ENCODE assay signal across 8 cellular contexts in the genomic region with DNA sequence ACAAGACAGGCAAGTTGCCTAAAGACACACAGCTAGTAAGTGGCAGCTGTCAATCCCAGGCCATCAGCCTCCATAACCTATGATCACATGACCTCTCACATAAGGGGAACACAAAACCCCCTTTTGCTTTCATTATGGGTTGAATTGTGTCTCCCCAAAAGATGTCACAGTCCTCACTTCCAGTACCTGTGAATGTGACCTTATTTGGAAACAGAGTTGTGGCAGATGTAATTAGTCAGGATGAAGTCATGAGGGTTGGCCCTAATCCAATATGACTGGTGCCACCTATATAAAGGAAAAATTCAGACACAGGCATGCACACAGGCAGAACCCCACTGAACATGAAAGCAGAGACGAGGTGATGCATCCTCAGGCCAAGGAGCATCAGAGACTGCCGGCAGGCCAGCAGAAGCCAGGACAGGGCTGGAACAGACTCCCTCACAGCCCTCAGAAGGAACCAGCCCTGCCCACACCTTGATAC. TPM values are rescaled to one million over a fixed set of nuclear protein-coding genes. Genes with fewer than 3 reads are reported as not detected.
A peak's percentile ranks its signal among the peaks of the same experiment; 100 is the strongest.
DNase-seq lines count a peak whose midpoint lies in the region; ATAC-seq and TF ChIP-seq lines count a peak whose summit lies in the region.

No MANE protein-coding gene starts in this region.

- intact Hi-C loops in CD14-positive monocyte (cut with micrococcal nuclease) (loop anchor here (5.0 to 10.0 kb wide), 4 partner anchors 33 to 119 kb away; partner anchors contain the start of gene GFOD1 (in 2 of the 2)), dorsolateral prefrontal cortex (cut with DNase I) (loop anchor here in 1 of 2 donors (2.0 to 10.0 kb wide), 5 partner anchors 33 to 161 kb away; partner anchors contain the start of genes GFOD1, NOL7 and SIRT5), uterus (cut with DNase I; ENCODE audit: low total_unique reads) (no loop called here)

- peaks cover 0 to 2% (median 2%) of the 10 kb centered on the region in 3 donors for H3K27me3 Mint-ChIP-seq in CD14-positive monocyte (ENCODE audit: low read depth in 3 of 3)

- ATAC-seq in HG03442 (IDR thresholded peaks at IDR 0.05; ENCODE audit: unreplicated experiment) (peak; percentile 28), HG03095 (IDR thresholded peaks at IDR 0.05; ENCODE audit: unreplicated experiment) (no peak), GM19351 (IDR thresholded peaks at IDR 0.05; ENCODE audit: unreplicated experiment) (no peak)

- H3K9me3 Mint-ChIP-seq in CD14-positive monocyte: peaks cover 0 to 5% (median 0%) of the 10 kb centered on the region in 7 donors

- H3K4me3 Mint-ChIP-seq in CD14-positive monocyte: peak overlapping the region; percentile 61 to 72

- H3K36me3 Mint-ChIP-seq in CD14-positive monocyte: peaks cover 23% of the 10 kb centered on the region in 2 donors

- H3K4me3 ChIP-seq in dorsolateral prefrontal cortex: peak overlapping the region in 17 of 59 donors; percentile 5 to 42 (median 28)
- H3K4me3 ChIP-seq in uterus: no peak overlapping the region

- no peaks in the 10 kb centered on the region for H3K36me3 ChIP-seq in uterus

- H3K4me1 ChIP-seq in uterus: no peaks in the 10 kb centered on the region

- H3K27ac ChIP-seq in dorsolateral prefrontal cortex (peak overlapping the region in 54 of 59 donors; percentile 45 to 96 (median 74)), uterus (no peak overlapping the region)

- H3K9me3 ChIP-seq in uterus: no peaks in the 10 kb centered on the region

- H3K27me3 ChIP-seq in dorsolateral prefrontal cortex (no peaks in the 10 kb centered on the region), uterus (no peaks in the 10 kb centered on the region)

- no peak for TF ChIP-seq POLR2A in uterus (IDR thresholded peaks at IDR 0.05)

- DNase-seq in CD14-positive monocyte (ENCODE audit: low spot score): no peak
- DNase-seq in T follicular helper cell (ENCODE audit: low read depth): peak; percentile 20
- no peak for DNase-seq in dorsolateral prefrontal cortex
- peak; percentile 18 to 28 (median 26) for DNase-seq in stimulated activated CD4-positive, alpha-beta T cell treated with anti-CD3 and anti-CD28 coated beads, TNF-alpha, amount 100 ng/mL, for 4 hours (ENCODE audit: low read depth in 3 of 3)
- no peak for DNase-seq in uterus

- peaks cover 24% of the 10 kb centered on the region for H3K4me1 Mint-ChIP-seq in CD14-positive monocyte

- H3K27ac Mint-ChIP-seq in CD14-positive monocyte: peak overlapping the region; percentile 55 to 99 (median 92)

- TF ChIP-seq CTCF in CD14-positive monocyte (IDR thresholded peaks at IDR 0.05) (no peak), dorsolateral prefrontal cortex (IDR thresholded peaks at IDR 0.05 in 54 of 56, conservative IDR thresholded peaks at IDR 0.05 in 2 of 56; ENCODE audit: low read depth in 1 of 56, partially characterized antibody in 56 of 56) (no peak), uterus (IDR thresholded peaks at IDR 0.05) (no peak)

RNA-seq across cellular contexts. Expression of gene GFOD1, which starts 33.6 kb away (rescaled TPM):
- 1 to 10 TPM; 2.4 TPM for polyA plus RNA-seq in CD14-positive monocyte
- total RNA-seq in dorsolateral prefrontal cortex (100 to 1,000 TPM in 61 of 120 experiments, 10 to 100 TPM in 59; 36.8 to 141 (median 101) TPM), uterus (10 to 100 TPM in 2 of 4 donors, 1 to 10 TPM in 2; 4.7 to 26.6 (median 10.1) TPM)

Comparison
In these comparisons a context has a peak if more than half of its experiments do, and no peak if none do; other contexts are left out.
1. DNase-seq: peak in T follicular helper cell (single experiment) and stimulated activated CD4-positive, alpha-beta T cell treated with anti-CD3 and anti-CD28 coated beads, TNF-alpha, amount 100 ng/mL, for 4 hours (3 of 3); none in CD14-positive monocyte (single experiment), dorsolateral prefrontal cortex (0 of 10) and uterus (0 of 2).
2. H3K27ac ChIP-seq: peak in dorsolateral prefrontal cortex (54 of 59); none in uterus (0 of 2).